In genomic region chr5:150734579-150735384, GRCh38 we compare ENCODE assay signal across 8 cellular contexts. TPM values are rescaled to one million over a fixed set of nuclear protein-coding genes. Genes with fewer than 3 reads are reported as not detected.
DNase-seq lines count a peak whose midpoint lies in the region; ATAC-seq and TF ChIP-seq lines count a peak whose summit lies in the region.

No MANE protein-coding gene starts in this region.

- ATAC-seq in HG02610 (IDR thresholded peaks at IDR 0.05; ENCODE audit: unreplicated experiment) (peak; percentile 60), left lobe of liver (peak; percentile 52)

- in situ Hi-C loops in GM13977 (cut with MboI; ENCODE audit: low pct_unique_long_range_greater_than_20kb, low sequenced_read_pairs, unreplicated experiment) = no loop called here

- peak; percentile 35 for TF ChIP-seq CTCF in GM13977 (IDR thresholded peaks at IDR 0.05; ENCODE audit: extremely low read depth, insufficient read depth, missing control alignments)

- peak; percentile 17 for DNase-seq in GM13977 (ENCODE audit: low spot score)
- peak; percentile 87 for DNase-seq in SKM-1 treated with dmso at 0.1 percent for 144 hours (lab: John Stamatoyannopoulos, UW; ENCODE audit: unreplicated experiment)
- no peak for DNase-seq in left lobe of liver (ENCODE audit: low spot score)
- no peak for DNase-seq in COLO668 (lab: John Stamatoyannopoulos, UW; ENCODE audit: unreplicated experiment)
- no peak for DNase-seq in A172 (ENCODE audit: low spot score)
- DNase-seq in NCI-H187 treated with DMSO at 0.1 percent for 48 hours (lab: John Stamatoyannopoulos, UW) = no peak
- no peak for DNase-seq in NCI-H2107 treated with DMSO at 0.1 percent for 48 hours (lab: John Stamatoyannopoulos, UW; ENCODE audit: unreplicated experiment)

RNA-seq across cellular contexts. Expression of gene DCTN4, which starts 24.0 kb away (rescaled TPM):
- 23.1 TPM for total RNA-seq in left lobe of liver
- 67.7 and 68.0 TPM in 2 replicates for total RNA-seq in A172 (2014; rRNA removed; shearing (Covaris generic))

RNA-seq across cellular contexts. Expression of gene RBM22, which starts 33.9 kb away (rescaled TPM):
- 14.1 TPM for total RNA-seq in left lobe of liver
- total RNA-seq in A172 (2014; rRNA removed; shearing (Covaris generic)) = 36.4 and 45.8 TPM in 2 replicates

RNA-seq across cellular contexts. Expression of gene SMIM3, which starts 43.8 kb away (rescaled TPM):
- 3.6 TPM for total RNA-seq in left lobe of liver
- total RNA-seq in A172 (2014; rRNA removed; shearing (Covaris generic)) = 11.4 and 26.2 TPM in 2 replicates

Comparison
In these comparisons a context has a peak if more than half of its experiments do, and no peak if none do; other contexts are left out.
1. DNase-seq: peak in GM13977 (single experiment) and SKM-1 treated with dmso at 0.1 percent for 144 hours (single experiment); none in left lobe of liver (single experiment), COLO668 (single experiment), A172 (single experiment), NCI-H187 treated with DMSO at 0.1 percent for 48 hours (single experiment) and NCI-H2107 treated with DMSO at 0.1 percent for 48 hours (single experiment).